1 cellular context compared by ENCODE assay signal in the genomic region with DNA sequence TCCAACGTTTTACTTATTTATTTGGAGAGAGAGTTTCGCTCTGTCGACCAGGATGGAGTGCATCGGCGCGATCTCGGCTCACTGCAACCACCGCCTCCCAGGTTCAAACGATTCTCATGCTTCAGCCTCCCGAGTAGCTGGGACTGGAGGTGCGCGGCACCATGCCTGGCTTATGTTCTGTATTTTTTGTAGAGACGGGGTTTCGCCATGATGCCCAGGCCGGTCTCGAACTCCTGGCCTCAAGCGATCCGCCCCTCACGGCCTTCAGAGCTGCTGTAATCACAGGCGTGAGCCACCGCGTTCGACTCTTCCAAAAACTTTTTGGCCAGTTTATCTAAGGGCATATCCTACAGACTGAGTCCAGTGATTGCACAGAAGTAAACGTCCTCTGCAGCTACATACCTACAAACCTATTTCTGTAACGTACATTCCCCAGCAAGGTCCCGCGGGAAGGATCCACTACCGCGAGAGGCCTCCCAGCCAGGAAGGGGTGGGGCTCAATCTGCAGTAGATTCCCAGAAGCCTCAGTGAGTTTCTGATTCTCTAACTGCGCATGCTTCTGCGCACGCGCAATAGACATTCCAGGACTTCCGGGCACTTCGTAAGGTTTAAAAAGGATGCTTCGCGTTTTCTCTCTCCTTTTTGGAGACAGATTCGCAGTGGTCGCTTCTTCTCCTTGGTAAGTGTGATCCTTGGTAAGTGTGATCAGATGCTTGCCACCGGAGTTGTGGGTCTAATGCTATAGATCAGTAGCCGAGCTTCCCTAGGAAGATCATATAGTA.
TF ChIP-seq lines count a peak whose summit lies in the region.

A gene with protein sequence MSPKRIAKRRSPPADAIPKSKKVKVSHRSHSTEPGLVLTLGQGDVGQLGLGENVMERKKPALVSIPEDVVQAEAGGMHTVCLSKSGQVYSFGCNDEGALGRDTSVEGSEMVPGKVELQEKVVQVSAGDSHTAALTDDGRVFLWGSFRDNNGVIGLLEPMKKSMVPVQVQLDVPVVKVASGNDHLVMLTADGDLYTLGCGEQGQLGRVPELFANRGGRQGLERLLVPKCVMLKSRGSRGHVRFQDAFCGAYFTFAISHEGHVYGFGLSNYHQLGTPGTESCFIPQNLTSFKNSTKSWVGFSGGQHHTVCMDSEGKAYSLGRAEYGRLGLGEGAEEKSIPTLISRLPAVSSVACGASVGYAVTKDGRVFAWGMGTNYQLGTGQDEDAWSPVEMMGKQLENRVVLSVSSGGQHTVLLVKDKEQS (plus strand): TSS at position 638 of the 782 bp plus-strand sequence. CDS start 23,824 bp downstream, outside the sequence.

TF ChIP-seq in HepG2, 621 proteins besides CTCF, POLR2A, EP300 and RAD21 (continued from another document and continues in another):
- TF ChIP-seq, protein P1, sequence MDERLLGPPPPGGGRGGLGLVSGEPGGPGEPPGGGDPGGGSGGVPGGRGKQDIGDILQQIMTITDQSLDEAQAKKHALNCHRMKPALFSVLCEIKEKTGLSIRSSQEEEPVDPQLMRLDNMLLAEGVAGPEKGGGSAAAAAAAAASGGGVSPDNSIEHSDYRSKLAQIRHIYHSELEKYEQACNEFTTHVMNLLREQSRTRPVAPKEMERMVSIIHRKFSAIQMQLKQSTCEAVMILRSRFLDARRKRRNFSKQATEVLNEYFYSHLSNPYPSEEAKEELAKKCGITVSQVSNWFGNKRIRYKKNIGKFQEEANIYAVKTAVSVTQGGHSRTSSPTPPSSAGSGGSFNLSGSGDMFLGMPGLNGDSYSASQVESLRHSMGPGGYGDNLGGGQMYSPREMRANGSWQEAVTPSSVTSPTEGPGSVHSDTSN (CRISPR knock-in tag; IDR thresholded peaks at IDR 0.05) = no peak
- TF ChIP-seq FOXK2 (IDR thresholded peaks at IDR 0.05) = 0 out of 2 replicates have a peak, but pooled peaks have one; percentile 10
- TF ChIP-seq ZZZ3 (CRISPR knock-in tag; IDR thresholded peaks at IDR 0.05; ENCODE audit: borderline replicate concordance) = peak; percentile 60; the same call in 1 of the 2 replicates
- TF ChIP-seq TBX2 (CRISPR knock-in tag; IDR thresholded peaks at IDR 0.05; ENCODE audit: borderline replicate concordance) = no peak; the same call in 1 of the 2 replicates
- peak; percentile 57; the same call in 1 of the 2 replicates for TF ChIP-seq GFI1 (CRISPR knock-in tag; IDR thresholded peaks at IDR 0.05; ENCODE audit: borderline replicate concordance)
- peak; percentile 35; the same call in 1 of the 2 replicates for TF ChIP-seq BORCS8-MEF2B (CRISPR knock-in tag; IDR thresholded peaks at IDR 0.05)
- no peak for TF ChIP-seq ZSCAN20 (CRISPR knock-in tag; IDR thresholded peaks at IDR 0.05; ENCODE audit: borderline replicate concordance)
- TF ChIP-seq, protein P2, sequence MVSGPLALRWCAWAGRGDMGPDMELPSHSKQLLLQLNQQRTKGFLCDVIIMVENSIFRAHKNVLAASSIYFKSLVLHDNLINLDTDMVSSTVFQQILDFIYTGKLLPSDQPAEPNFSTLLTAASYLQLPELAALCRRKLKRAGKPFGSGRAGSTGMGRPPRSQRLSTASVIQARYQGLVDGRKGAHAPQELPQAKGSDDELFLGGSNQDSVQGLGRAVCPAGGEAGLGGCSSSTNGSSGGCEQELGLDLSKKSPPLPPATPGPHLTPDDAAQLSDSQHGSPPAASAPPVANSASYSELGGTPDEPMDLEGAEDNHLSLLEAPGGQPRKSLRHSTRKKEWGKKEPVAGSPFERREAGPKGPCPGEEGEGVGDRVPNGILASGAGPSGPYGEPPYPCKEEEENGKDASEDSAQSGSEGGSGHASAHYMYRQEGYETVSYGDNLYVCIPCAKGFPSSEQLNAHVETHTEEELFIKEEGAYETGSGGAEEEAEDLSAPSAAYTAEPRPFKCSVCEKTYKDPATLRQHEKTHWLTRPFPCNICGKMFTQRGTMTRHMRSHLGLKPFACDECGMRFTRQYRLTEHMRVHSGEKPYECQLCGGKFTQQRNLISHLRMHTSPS (CRISPR knock-in tag; IDR thresholded peaks at IDR 0.05; ENCODE audit: low read depth) = no peak
- peak; percentile 77; the same call in 1 of the 2 replicates for TF ChIP-seq KDM5A (IDR thresholded peaks at IDR 0.05; ENCODE audit: borderline replicate concordance, low read length)
- TF ChIP-seq, protein P3, sequence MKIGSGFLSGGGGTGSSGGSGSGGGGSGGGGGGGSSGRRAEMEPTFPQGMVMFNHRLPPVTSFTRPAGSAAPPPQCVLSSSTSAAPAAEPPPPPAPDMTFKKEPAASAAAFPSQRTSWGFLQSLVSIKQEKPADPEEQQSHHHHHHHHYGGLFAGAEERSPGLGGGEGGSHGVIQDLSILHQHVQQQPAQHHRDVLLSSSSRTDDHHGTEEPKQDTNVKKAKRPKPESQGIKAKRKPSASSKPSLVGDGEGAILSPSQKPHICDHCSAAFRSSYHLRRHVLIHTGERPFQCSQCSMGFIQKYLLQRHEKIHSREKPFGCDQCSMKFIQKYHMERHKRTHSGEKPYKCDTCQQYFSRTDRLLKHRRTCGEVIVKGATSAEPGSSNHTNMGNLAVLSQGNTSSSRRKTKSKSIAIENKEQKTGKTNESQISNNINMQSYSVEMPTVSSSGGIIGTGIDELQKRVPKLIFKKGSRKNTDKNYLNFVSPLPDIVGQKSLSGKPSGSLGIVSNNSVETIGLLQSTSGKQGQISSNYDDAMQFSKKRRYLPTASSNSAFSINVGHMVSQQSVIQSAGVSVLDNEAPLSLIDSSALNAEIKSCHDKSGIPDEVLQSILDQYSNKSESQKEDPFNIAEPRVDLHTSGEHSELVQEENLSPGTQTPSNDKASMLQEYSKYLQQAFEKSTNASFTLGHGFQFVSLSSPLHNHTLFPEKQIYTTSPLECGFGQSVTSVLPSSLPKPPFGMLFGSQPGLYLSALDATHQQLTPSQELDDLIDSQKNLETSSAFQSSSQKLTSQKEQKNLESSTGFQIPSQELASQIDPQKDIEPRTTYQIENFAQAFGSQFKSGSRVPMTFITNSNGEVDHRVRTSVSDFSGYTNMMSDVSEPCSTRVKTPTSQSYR (CRISPR knock-in tag; IDR thresholded peaks at IDR 0.05; ENCODE audit: borderline replicate concordance) = no peak; the same call in 1 of the 2 replicates
- TF ChIP-seq TGIF2 (CRISPR knock-in tag; IDR thresholded peaks at IDR 0.05) = peak; percentile 73
- TF ChIP-seq MEF2D (CRISPR knock-in tag; IDR thresholded peaks at IDR 0.05) = peak; percentile 88; the same call in 1 of the 2 replicates
- no peak for TF ChIP-seq ARHGAP35 (CRISPR knock-in tag; IDR thresholded peaks at IDR 0.05; ENCODE audit: borderline replicate concordance)
- peak; percentile 75; the same call in 1 of the 2 replicates for TF ChIP-seq ZNF589 (CRISPR knock-in tag; conservative IDR thresholded peaks at IDR 0.05)
- TF ChIP-seq NFRKB (IDR thresholded peaks at IDR 0.05) = no peak
- TF ChIP-seq GABPB1 (CRISPR knock-in tag; IDR thresholded peaks at IDR 0.05) = peak; percentile 77
- TF ChIP-seq DPF2 (CRISPR knock-in tag; IDR thresholded peaks at IDR 0.05; ENCODE audit: borderline replicate concordance, low read depth) = no peak
- TF ChIP-seq ZNF891 (CRISPR knock-in tag; IDR thresholded peaks at IDR 0.05) = peak; percentile 89
- peak; percentile 72; the same call in 1 of the 2 replicates for TF ChIP-seq SMAD3 (CRISPR knock-in tag; IDR thresholded peaks at IDR 0.05)
- peak; percentile 48; the same call in 1 of the 2 replicates for TF ChIP-seq ZKSCAN8 (CRISPR knock-in tag; IDR thresholded peaks at IDR 0.05; ENCODE audit: borderline replicate concordance)
- TF ChIP-seq CENPX (CRISPR knock-in tag; IDR thresholded peaks at IDR 0.05) = no peak
- TF ChIP-seq ZNF7 (CRISPR knock-in tag; IDR thresholded peaks at IDR 0.05) = no peak
- peak; percentile 40; the same call in 1 of the 2 replicates for TF ChIP-seq SIX1 (CRISPR knock-in tag; IDR thresholded peaks at IDR 0.05; ENCODE audit: borderline replicate concordance)
- TF ChIP-seq CBFB (CRISPR knock-in tag; IDR thresholded peaks at IDR 0.05) = peak; percentile 53; the same call in 1 of the 2 replicates
- TF ChIP-seq SOX6 (IDR thresholded peaks at IDR 0.05) = no peak
- TF ChIP-seq SOX6 (CRISPR knock-in tag; IDR thresholded peaks at IDR 0.05) = peak; percentile 53
- TF ChIP-seq REPIN1 (CRISPR knock-in tag; IDR thresholded peaks at IDR 0.05; ENCODE audit: borderline replicate concordance, low read depth) = 0 out of 2 replicates have a peak, but pooled peaks have one; percentile 6
- no peak for TF ChIP-seq NFYB (CRISPR knock-in tag; IDR thresholded peaks at IDR 0.05)
- TF ChIP-seq KAT7 (CRISPR knock-in tag; IDR thresholded peaks at IDR 0.05; ENCODE audit: borderline replicate concordance) = peak; percentile 64; the same call in 1 of the 2 replicates
- TF ChIP-seq, protein P4, sequence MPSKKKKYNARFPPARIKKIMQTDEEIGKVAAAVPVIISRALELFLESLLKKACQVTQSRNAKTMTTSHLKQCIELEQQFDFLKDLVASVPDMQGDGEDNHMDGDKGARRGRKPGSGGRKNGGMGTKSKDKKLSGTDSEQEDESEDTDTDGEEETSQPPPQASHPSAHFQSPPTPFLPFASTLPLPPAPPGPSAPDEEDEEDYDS (CRISPR knock-in tag; IDR thresholded peaks at IDR 0.05) = peak; percentile 98
- 0 out of 2 replicates have a peak, but pooled peaks have one; percentile 41 for TF ChIP-seq ZNF556 (CRISPR knock-in tag; IDR thresholded peaks at IDR 0.05; ENCODE audit: borderline replicate concordance)
- 0 out of 2 replicates have a peak, but pooled peaks have one; percentile 9 for TF ChIP-seq AHR (CRISPR knock-in tag; IDR thresholded peaks at IDR 0.05)
- TF ChIP-seq ZEB1 (IDR thresholded peaks at IDR 0.05; ENCODE audit: insufficient replicate concordance, low read depth) = peak; percentile 66
- TF ChIP-seq, protein P5, sequence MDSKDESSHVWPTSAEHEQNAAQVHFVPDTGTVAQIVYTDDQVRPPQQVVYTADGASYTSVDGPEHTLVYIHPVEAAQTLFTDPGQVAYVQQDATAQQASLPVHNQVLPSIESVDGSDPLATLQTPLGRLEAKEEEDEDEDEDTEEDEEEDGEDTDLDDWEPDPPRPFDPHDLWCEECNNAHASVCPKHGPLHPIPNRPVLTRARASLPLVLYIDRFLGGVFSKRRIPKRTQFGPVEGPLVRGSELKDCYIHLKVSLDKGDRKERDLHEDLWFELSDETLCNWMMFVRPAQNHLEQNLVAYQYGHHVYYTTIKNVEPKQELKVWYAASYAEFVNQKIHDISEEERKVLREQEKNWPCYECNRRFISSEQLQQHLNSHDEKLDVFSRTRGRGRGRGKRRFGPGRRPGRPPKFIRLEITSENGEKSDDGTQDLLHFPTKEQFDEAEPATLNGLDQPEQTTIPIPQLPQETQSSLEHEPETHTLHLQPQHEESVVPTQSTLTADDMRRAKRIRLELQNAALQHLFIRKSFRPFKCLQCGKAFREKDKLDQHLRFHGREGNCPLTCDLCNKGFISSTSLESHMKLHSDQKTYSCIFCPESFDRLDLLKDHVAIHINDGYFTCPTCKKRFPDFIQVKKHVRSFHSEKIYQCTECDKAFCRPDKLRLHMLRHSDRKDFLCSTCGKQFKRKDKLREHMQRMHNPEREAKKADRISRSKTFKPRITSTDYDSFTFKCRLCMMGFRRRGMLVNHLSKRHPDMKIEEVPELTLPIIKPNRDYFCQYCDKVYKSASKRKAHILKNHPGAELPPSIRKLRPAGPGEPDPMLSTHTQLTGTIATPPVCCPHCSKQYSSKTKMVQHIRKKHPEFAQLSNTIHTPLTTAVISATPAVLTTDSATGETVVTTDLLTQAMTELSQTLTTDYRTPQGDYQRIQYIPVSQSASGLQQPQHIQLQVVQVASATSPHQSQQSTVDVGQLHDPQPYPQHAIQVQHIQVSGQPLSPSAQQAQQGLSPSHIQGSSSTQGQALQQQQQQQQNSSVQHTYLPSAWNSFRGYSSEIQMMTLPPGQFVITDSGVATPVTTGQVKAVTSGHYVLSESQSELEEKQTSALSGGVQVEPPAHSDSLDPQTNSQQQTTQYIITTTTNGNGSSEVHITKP (CRISPR knock-in tag; IDR thresholded peaks at IDR 0.05; ENCODE audit: low read depth) = peak; percentile 24; the same call in 1 of the 2 replicates
- no peak for TF ChIP-seq MIER3 (CRISPR knock-in tag; IDR thresholded peaks at IDR 0.05; ENCODE audit: borderline replicate concordance)
- TF ChIP-seq ZNF17 (CRISPR knock-in tag; IDR thresholded peaks at IDR 0.05) = no peak
- TF ChIP-seq, protein P6, sequence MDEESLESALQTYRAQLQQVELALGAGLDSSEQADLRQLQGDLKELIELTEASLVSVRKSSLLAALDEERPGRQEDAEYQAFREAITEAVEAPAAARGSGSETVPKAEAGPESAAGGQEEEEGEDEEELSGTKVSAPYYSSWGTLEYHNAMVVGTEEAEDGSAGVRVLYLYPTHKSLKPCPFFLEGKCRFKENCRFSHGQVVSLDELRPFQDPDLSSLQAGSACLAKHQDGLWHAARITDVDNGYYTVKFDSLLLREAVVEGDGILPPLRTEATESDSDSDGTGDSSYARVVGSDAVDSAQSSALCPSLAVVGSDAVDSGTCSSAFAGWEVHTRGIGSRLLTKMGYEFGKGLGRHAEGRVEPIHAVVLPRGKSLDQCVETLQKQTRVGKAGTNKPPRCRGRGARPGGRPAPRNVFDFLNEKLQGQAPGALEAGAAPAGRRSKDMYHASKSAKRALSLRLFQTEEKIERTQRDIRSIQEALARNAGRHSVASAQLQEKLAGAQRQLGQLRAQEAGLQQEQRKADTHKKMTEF (CRISPR knock-in tag; IDR thresholded peaks at IDR 0.05) = peak; percentile 73
- TF ChIP-seq, protein P7, sequence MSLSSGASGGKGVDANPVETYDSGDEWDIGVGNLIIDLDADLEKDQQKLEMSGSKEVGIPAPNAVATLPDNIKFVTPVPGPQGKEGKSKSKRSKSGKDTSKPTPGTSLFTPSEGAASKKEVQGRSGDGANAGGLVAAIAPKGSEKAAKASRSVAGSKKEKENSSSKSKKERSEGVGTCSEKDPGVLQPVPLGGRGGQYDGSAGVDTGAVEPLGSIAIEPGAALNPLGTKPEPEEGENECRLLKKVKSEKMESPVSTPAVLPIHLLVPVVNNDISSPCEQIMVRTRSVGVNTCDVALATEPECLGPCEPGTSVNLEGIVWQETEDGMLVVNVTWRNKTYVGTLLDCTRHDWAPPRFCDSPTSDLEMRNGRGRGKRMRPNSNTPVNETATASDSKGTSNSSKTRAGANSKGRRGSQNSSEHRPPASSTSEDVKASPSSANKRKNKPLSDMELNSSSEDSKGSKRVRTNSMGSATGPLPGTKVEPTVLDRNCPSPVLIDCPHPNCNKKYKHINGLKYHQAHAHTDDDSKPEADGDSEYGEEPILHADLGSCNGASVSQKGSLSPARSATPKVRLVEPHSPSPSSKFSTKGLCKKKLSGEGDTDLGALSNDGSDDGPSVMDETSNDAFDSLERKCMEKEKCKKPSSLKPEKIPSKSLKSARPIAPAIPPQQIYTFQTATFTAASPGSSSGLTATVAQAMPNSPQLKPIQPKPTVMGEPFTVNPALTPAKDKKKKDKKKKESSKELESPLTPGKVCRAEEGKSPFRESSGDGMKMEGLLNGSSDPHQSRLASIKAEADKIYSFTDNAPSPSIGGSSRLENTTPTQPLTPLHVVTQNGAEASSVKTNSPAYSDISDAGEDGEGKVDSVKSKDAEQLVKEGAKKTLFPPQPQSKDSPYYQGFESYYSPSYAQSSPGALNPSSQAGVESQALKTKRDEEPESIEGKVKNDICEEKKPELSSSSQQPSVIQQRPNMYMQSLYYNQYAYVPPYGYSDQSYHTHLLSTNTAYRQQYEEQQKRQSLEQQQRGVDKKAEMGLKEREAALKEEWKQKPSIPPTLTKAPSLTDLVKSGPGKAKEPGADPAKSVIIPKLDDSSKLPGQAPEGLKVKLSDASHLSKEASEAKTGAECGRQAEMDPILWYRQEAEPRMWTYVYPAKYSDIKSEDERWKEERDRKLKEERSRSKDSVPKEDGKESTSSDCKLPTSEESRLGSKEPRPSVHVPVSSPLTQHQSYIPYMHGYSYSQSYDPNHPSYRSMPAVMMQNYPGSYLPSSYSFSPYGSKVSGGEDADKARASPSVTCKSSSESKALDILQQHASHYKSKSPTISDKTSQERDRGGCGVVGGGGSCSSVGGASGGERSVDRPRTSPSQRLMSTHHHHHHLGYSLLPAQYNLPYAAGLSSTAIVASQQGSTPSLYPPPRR (CRISPR knock-in tag; IDR thresholded peaks at IDR 0.05; ENCODE audit: borderline replicate concordance) = no peak
- TF ChIP-seq ZNF24 (IDR thresholded peaks at IDR 0.05) = no peak
- no peak for TF ChIP-seq FOXA1 (IDR thresholded peaks at IDR 0.05)
- no peak for TF ChIP-seq FOXA1 (CRISPR knock-in tag; IDR thresholded peaks at IDR 0.05)
- peak; percentile 60 for TF ChIP-seq MED1 (CRISPR knock-in tag; IDR thresholded peaks at IDR 0.05)
